Comparison of ENCODE assay signal across 14 cellular contexts in genomic region chr1:89309828-89310227, GRCh38. TPM values are rescaled to one million over a fixed set of nuclear protein-coding genes. Genes with fewer than 3 reads are reported as not detected.
A peak's percentile ranks its signal among the peaks of the same experiment; 100 is the strongest.
DNase-seq lines count a peak whose midpoint lies in the region; ATAC-seq and TF ChIP-seq lines count a peak whose summit lies in the region.
"Had no signal": no experiment of that assay in that cellular context is flagged by ENCODE, and none has a peak within 500 bp of the region (broad histone marks: within the 10 kb centered on the region; RNA-seq: fewer than 3 reads in every experiment).

No MANE protein-coding gene starts in this region.

- H3K36me3 Mint-ChIP-seq in CD8-positive, alpha-beta memory T cell, result peaks cover 0 to 26% (median 6%) of the 10 kb centered on the region in 3 donors

- H3K27me3 Mint-ChIP-seq in CD8-positive, alpha-beta memory T cell, result no peaks in the 10 kb centered on the region

- peaks cover 44 to 68% (median 58%) of the 10 kb centered on the region in 3 donors for H3K4me1 Mint-ChIP-seq in CD8-positive, alpha-beta memory T cell

- H3K36me3 ChIP-seq in CD8-positive, alpha-beta memory T cell (ENCODE audit: insufficient read depth, low read length), result no peaks in the 10 kb centered on the region
- H3K36me3 ChIP-seq in colonic mucosa (no peaks in the 10 kb centered on the region), neutrophil (no peaks in the 10 kb centered on the region)

- CTCF ChIA-PET in CD8-positive, alpha-beta memory T cell (lab: Charles Lee), result interaction anchor here (0.8 to 2.0 kb wide), 3 partner anchors 16 to 48 kb away, joined by 3 to 7 read pairs (median 3); no protein-coding TSS in a partner anchor

- DNase-seq in CD8-positive, alpha-beta memory T cell, result no peak
- DNase-seq in LHCN-M2 (ENCODE audit: low read depth) (peak; percentile 25), colonic mucosa (no peak), amygdala (lab: John Stamatoyannopoulos, UW) (no peak), iPS-NIHi11 (ENCODE audit: low spot score) (no peak)
- DNase-seq: erythroblast; NCI-H1930; NK-92 treated with Interleukin-12 subunit alpha and Interleukin-12 subunit beta, amount 100 ng/mL, for 24 hours; stimulated activated naive B cell treated with anti-CD40 and anti-IgM and Interleukin-4, amounts not matched to agents 10 μg/mL and 1 μg/mL and 100 μg/mL, for 72 hours had no signal

- H3K4me3 Mint-ChIP-seq in CD8-positive, alpha-beta memory T cell, result peak overlapping the region; percentile 23 to 71 (median 58)
- H3K4me3 Mint-ChIP-seq: neural crest cell had no signal

- no peak overlapping the region for H3K4me3 ChIP-seq in CD8-positive, alpha-beta memory T cell (ENCODE audit: low read length)
- no peak overlapping the region for H3K4me3 ChIP-seq in colonic mucosa
- no peak overlapping the region for H3K4me3 ChIP-seq in neutrophil (ENCODE audit: low read depth in 1 of 2, low read length in 1 of 2)

- no peak for TF ChIP-seq CTCF in colonic mucosa (IDR thresholded peaks at IDR 0.05)
- no peak for TF ChIP-seq CTCF in neutrophil (IDR thresholded peaks at IDR 0.05)

- POLR2A ChIA-PET in CD8-positive, alpha-beta memory T cell (lab: Charles Lee), result interaction anchor here (0.5 to 1.9 kb wide), 6 partner anchors 15 to 184 kb away, joined by 3 to 9 read pairs (median 4); partner anchors contain the start of genes GBP2 and GBP5

- no peak overlapping the region for H3K9ac ChIP-seq in colonic mucosa (ENCODE audit: low read depth in 2 of 2, low read length in 2 of 2)

- no peaks in the 10 kb centered on the region for H3K9me3 ChIP-seq in CD8-positive, alpha-beta memory T cell (ENCODE audit: low read length)
- H3K9me3 ChIP-seq in colonic mucosa (no peaks in the 10 kb centered on the region), neutrophil (no peaks in the 10 kb centered on the region)

- intact Hi-C loops in colonic mucosa (cut with DNase I), result no loop called here

- H3K4me1 ChIP-seq in CD8-positive, alpha-beta memory T cell (ENCODE audit: insufficient read depth, low read length), result peaks cover 61% of the 10 kb centered on the region
- H3K4me1 ChIP-seq in colonic mucosa (no peaks in the 10 kb centered on the region), neutrophil (ENCODE audit: control insufficient read depth in 1 of 2, insufficient read depth in 1 of 2, low read depth in 1 of 2, low read length in 1 of 2) (peaks cover 32 to 35% of the 10 kb centered on the region in 2 experiments)

- H3K27ac ChIP-seq in CD8-positive, alpha-beta memory T cell (ENCODE audit: low read depth, low read length), result no peak overlapping the region
- H3K27ac ChIP-seq in colonic mucosa, result peak overlapping the region; percentile 56
- peak overlapping the region; percentile 75 for H3K27ac ChIP-seq in neutrophil

- peak overlapping the region; percentile 49 to 95 (median 84) for H3K27ac Mint-ChIP-seq in CD8-positive, alpha-beta memory T cell
- H3K27ac Mint-ChIP-seq: stimulated activated naive B cell treated with anti-CD40 and anti-IgM and Interleukin-4, amounts not matched to agents 10 μg/mL and 1 μg/mL and 100 μg/mL, for 72 hours had no signal

- peaks cover 0 to 3% (median under 1%) of the 10 kb centered on the region in 5 donors for H3K9me3 Mint-ChIP-seq in CD8-positive, alpha-beta memory T cell

- ATAC-seq in GM18868 (IDR thresholded peaks at IDR 0.05; ENCODE audit: unreplicated experiment) (no peak), HG03439 (IDR thresholded peaks at IDR 0.05; ENCODE audit: unreplicated experiment) (no peak)
- ATAC-seq: HCT116 had no signal

- H3K27me3 ChIP-seq in CD8-positive, alpha-beta memory T cell (ENCODE audit: insufficient read depth, low read length, poor library complexity, severe bottlenecking), result no peaks in the 10 kb centered on the region
- H3K27me3 ChIP-seq in colonic mucosa (no peaks in the 10 kb centered on the region), neutrophil (no peaks in the 10 kb centered on the region)

RNA-seq across cellular contexts. Expression of gene GBP5, which starts 37.2 kb away (rescaled TPM):
- total RNA-seq in CD8-positive, alpha-beta memory T cell, result 10 to 100 TPM; 67.2 to 74.5 TPM
- 180 TPM for polyA plus RNA-seq in CD8-positive, alpha-beta memory T cell
- 0.13 and 0.40 TPM in 2 replicates for total RNA-seq in LHCN-M2 (2014; rRNA removed)
- polyA plus RNA-seq in LHCN-M2 (2012), result 0.21 TPM
- total RNA-seq in colonic mucosa, result 1 to 10 TPM; 1.3 to 3.0 TPM
- total RNA-seq: neural crest cell had no signal

RNA-seq across cellular contexts. Expression of gene GBP6, which starts 54.0 kb away (rescaled TPM):
- total RNA-seq in CD8-positive, alpha-beta memory T cell, result under 1 TPM; 0.13 to 0.22 TPM
- 0.63 TPM for polyA plus RNA-seq in CD8-positive, alpha-beta memory T cell
- total RNA-seq in LHCN-M2 (2014; rRNA removed) (not detected in 2 replicates), colonic mucosa (not detected)
- not detected for polyA plus RNA-seq in LHCN-M2 (2012)
- total RNA-seq: neural crest cell had no signal

Comparison
In these comparisons a context has a peak if more than half of its experiments do, and no peak if none do; other contexts are left out.
1. RNA of gene GBP5, which starts 37.2 kb away (total RNA-seq): 67.2 to 74.5 TPM in CD8-positive, alpha-beta memory T cell; 1.3 to 3.0 TPM in colonic mucosa and 0.13 to 0.40 TPM in LHCN-M2; every median in the first group is over 10 times any median in the second.